24 cellular contexts compared by ENCODE assay signal in genomic region chr10:111921821-111922220, GRCh38.
"Had no signal": no experiment of that assay in that cellular context is flagged by ENCODE, and none has a peak within 500 bp of the region (broad histone marks: within the 10 kb centered on the region; RNA-seq: fewer than 3 reads in every experiment).

No MANE protein-coding gene starts in this region.

- H3K4me3 ChIP-seq: colonic mucosa, coronary artery, dorsolateral prefrontal cortex, esophagus muscularis mucosa, esophagus squamous epithelium, gastrocnemius medialis, gastroesophageal sphincter, heart left ventricle, heart right ventricle had no signal

- H3K4me1 ChIP-seq: colonic mucosa, esophagus muscularis mucosa, esophagus squamous epithelium, foreskin keratinocyte, gastrocnemius medialis, gastroesophageal sphincter, heart left ventricle, heart right ventricle had no signal

- H3K9me3 Mint-ChIP-seq: dendritic cell treated with granulocyte-macrophage colony-stimulating factor and Interleukin-4, amounts not matched to agents 40 ng/mL and 50 ng/mL, for 4 days; endodermal cell had no signal

- H3K27ac ChIP-seq: colonic mucosa, coronary artery, dorsolateral prefrontal cortex, epithelial cell of prostate, esophagus muscularis mucosa, esophagus squamous epithelium, foreskin keratinocyte, gastrocnemius medialis, gastroesophageal sphincter, heart left ventricle, heart right ventricle had no signal

- H3K4me3 Mint-ChIP-seq: dendritic cell treated with granulocyte-macrophage colony-stimulating factor and Interleukin-4, amounts not matched to agents 40 ng/mL and 50 ng/mL, for 4 days; effector memory CD8-positive, alpha-beta T cell; endodermal cell had no signal

- H3K27ac Mint-ChIP-seq: dendritic cell treated with granulocyte-macrophage colony-stimulating factor and Interleukin-4, amounts not matched to agents 40 ng/mL and 50 ng/mL, for 4 days; effector memory CD8-positive, alpha-beta T cell; endodermal cell had no signal

- H3K27me3 Mint-ChIP-seq: dendritic cell treated with granulocyte-macrophage colony-stimulating factor and Interleukin-4, amounts not matched to agents 40 ng/mL and 50 ng/mL, for 4 days had no signal

- H3K36me3 ChIP-seq: colonic mucosa, esophagus muscularis mucosa, esophagus squamous epithelium, gastrocnemius medialis, gastroesophageal sphincter, heart left ventricle, heart right ventricle had no signal

- H3K27me3 ChIP-seq: colonic mucosa, esophagus muscularis mucosa, esophagus squamous epithelium, foreskin keratinocyte, gastrocnemius medialis, gastroesophageal sphincter, heart left ventricle, heart right ventricle had no signal

- H3K9me3 ChIP-seq: colonic mucosa, esophagus muscularis mucosa, esophagus squamous epithelium, gastrocnemius medialis, gastroesophageal sphincter, heart left ventricle, heart right ventricle had no signal

- DNase-seq: colonic mucosa; cortex of kidney; dermis blood vessel endothelial cell; dorsolateral prefrontal cortex; effector CD4-positive, alpha-beta T cell; effector CD8-positive, alpha-beta T cell; effector memory CD4-positive, alpha-beta T cell; effector memory CD8-positive, alpha-beta T cell; endodermal cell; erythroblast; esophagus squamous epithelium; foreskin fibroblast; foreskin keratinocyte; foreskin melanocyte; gastrocnemius medialis; glutamatergic neuron; head of caudate nucleus; heart left ventricle; heart right ventricle had no signal
